In the genomic region with DNA sequence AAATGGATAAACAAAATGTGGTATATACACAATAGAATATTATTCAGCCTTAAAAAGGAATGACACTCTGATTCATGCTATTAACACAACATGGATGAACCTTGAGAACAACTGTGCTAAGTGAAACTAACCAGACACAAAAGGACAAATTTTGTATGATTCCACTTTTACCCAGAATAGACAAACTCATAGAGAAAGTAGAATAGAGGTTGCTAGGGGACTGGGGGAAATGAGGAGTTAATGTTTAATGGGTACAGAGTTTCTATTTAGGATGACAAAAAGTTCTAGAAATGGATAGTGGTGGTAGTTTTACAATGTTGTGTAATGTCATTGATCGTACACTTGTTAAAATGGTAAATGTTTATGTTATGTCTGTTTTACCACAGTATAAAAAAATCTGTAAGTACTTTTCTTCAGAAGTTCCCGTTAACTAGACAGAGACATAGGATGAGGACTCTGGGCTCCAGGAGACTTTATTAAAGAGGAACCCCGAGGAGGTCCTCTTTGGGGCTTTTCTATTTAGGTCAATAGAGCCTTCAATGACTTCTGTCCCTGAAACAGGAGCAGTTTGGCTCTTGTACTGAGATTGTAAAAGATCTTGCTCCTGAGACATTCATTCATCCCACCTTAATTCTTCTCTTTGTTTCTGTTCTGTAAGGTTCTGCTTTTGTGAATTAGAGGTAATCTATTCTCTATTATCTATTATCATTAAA, we compare ENCODE assay signal across 20 cellular contexts.
DNase-seq lines count a peak whose midpoint lies in the region; ATAC-seq lines count a peak whose summit lies in the region.
"Had no signal": no experiment of that assay in that cellular context is flagged by ENCODE, and none has a peak within 500 bp of the region (broad histone marks: within the 10 kb centered on the region; RNA-seq: fewer than 3 reads in every experiment).

No MANE protein-coding gene starts in this region.

- DNase-seq in GF-D8 (lab: John Stamatoyannopoulos, UW) (no peak), superior temporal gyrus (ENCODE audit: extremely low spot score) (no peak), AG08396 (ENCODE audit: low spot score) (no peak), nucleus accumbens (lab: John Stamatoyannopoulos, UW) (no peak)
- DNase-seq: ACHN; activated CD4-positive, alpha-beta T cell treated with anti-CD3 and anti-CD28 coated beads for 4 hours; activated CD8-positive, alpha-beta memory T cell treated with anti-CD3 and anti-CD28 coated beads, Interleukin-2, amount 50 U/mL, for 4 hours; activated naive CD4-positive, alpha-beta T cell; DND-41; effector memory CD8-positive, alpha-beta T cell; NCI-H1092 treated with DMSO at 0.1 percent for 48 hours; NCI-H774; ovary; Peyer's patch; stimulated activated CD4-positive, alpha-beta T cell treated with anti-CD3 and anti-CD28 coated beads, Interleukin-1b, Interleukin-23, amount 100 ng/mL, for 48 hours had no signal

- ATAC-seq in GM18517 (IDR thresholded peaks at IDR 0.05; ENCODE audit: unreplicated experiment) (peak; percentile 78), GM21381 (IDR thresholded peaks at IDR 0.05; ENCODE audit: unreplicated experiment) (peak; percentile 82), HG02943 (IDR thresholded peaks at IDR 0.05; ENCODE audit: low read depth, unreplicated experiment) (peak; percentile 68), HG03460 (IDR thresholded peaks at IDR 0.05; ENCODE audit: unreplicated experiment) (peak; percentile 78)
- ATAC-seq: effector memory CD8-positive, alpha-beta T cell; SK-N-SH treated with all-trans-retinoic acid at 6 μM for 48 hours had no signal
